Comparison of ENCODE assay signal across 22 cellular contexts in genomic region chr14:72172075-72172474, GRCh38.
DNase-seq lines count a peak whose midpoint lies in the region; ATAC-seq, FAIRE-seq and TF ChIP-seq lines count a peak whose summit lies in the region.
"Had no signal": no experiment of that assay in that cellular context is flagged by ENCODE, and none has a peak within 500 bp of the region (broad histone marks: within the 10 kb centered on the region; RNA-seq: fewer than 3 reads in every experiment).

No MANE protein-coding gene starts in this region.

- no peak overlapping the region for H3K9ac ChIP-seq in HepG2 (ENCODE audit: insufficient read depth, low read depth, low read length)
- H3K9ac ChIP-seq in Loucy (ENCODE audit: low read depth, low read length, poor library complexity, severe bottlenecking) = peak overlapping the region; percentile 38
- no peak overlapping the region for H3K9ac ChIP-seq in neural progenitor cell
- H3K9ac ChIP-seq: BLaER1 treated with 17β-estradiol and CSF1 and Interleukin-3, amounts not matched to agents 10 nM and 100 nM had no signal

- no TSS peak for BruUV-seq in HepG2 (replicated peaks; lab: Mats Ljungman, UMichigan)

- TF ChIP-seq CTCF in HepG2 (CRISPR knock-in tag; IDR thresholded peaks at IDR 0.05) (no peak), right lobe of liver (IDR thresholded peaks at IDR 0.05) (no peak), GM23338 (conservative IDR thresholded peaks at IDR 0.05; ENCODE audit: low read depth in 2 of 2) (no peak), Loucy (conservative IDR thresholded peaks at IDR 0.05; ENCODE audit: low read length) (no peak), neural progenitor cell (IDR thresholded peaks at IDR 0.05) (no peak), testis (IDR thresholded peaks at IDR 0.05) (no peak)

- peaks cover 2% of the 10 kb centered on the region for H3K27me3 Mint-ChIP-seq in GM23338 (ENCODE audit: insufficient read depth, low read depth, poor library complexity)
- H3K27me3 Mint-ChIP-seq in neural progenitor cell (ENCODE audit: insufficient read depth, low read depth) = no peaks in the 10 kb centered on the region

- H2AFZ ChIP-seq in HepG2 (ENCODE audit: low read length) = no peak overlapping the region
- H2AFZ ChIP-seq in GM23338 = 0 out of 2 replicates have a peak overlapping the region, but pooled peaks have one; percentile 34
- H2AFZ ChIP-seq in Loucy (ENCODE audit: low read length) = no peak overlapping the region
- peak overlapping the region; percentile 28 for H2AFZ ChIP-seq in neural progenitor cell (replicated peaks)

- 1% methylated on average over 5 of the region's 5 CpGs for WGBS in HepG2 (ENCODE audit: low lambda C conversion rate)
- WGBS in right lobe of liver (ENCODE audit: insufficient coverage, low coverage, low lambda C conversion rate, missing lambda C conversion rate) = 55% methylated on average over 5 of the region's 5 CpGs
- 90 to 95% methylated on average over 5 of the region's 5 CpGs for WGBS in testis, 2 donors

- CTCF ChIA-PET in HepG2 (lab: Yijun Ruan, JAX; ENCODE audit: low intra/inter-chr PET ratio, low total read pairs) = no interaction called here

- peaks cover 4% of the 10 kb centered on the region; the same call in 2 of the 3 replicates for H3K9me3 Mint-ChIP-seq in GM23338
- H3K9me3 Mint-ChIP-seq in neural progenitor cell = no peaks in the 10 kb centered on the region
- H3K9me3 Mint-ChIP-seq: CD4-positive, alpha-beta T cell; CD8-positive, alpha-beta T cell had no signal

- H3K36me3 Mint-ChIP-seq in GM23338 (ENCODE audit: low read depth) (no peaks in the 10 kb centered on the region; the same call in 2 of the 3 replicates), neural progenitor cell (no peaks in the 10 kb centered on the region)
- H3K36me3 Mint-ChIP-seq: CD8-positive, alpha-beta T cell had no signal

- TF ChIP-seq POLR2A in HepG2 (IDR thresholded peaks at IDR 0.05; ENCODE audit: insufficient read depth in 1 of 2, low read depth in 2 of 2, low read length in 2 of 2) (no peak), right lobe of liver (IDR thresholded peaks at IDR 0.05) (no peak), testis (IDR thresholded peaks at IDR 0.05) (no peak)

- H3F3A ChIP-seq in GM23338 (replicated peaks; ENCODE audit: low read depth) = no peaks in the 10 kb centered on the region
- no peaks in the 10 kb centered on the region for H3F3A ChIP-seq in Loucy (ENCODE audit: low read depth)
- H3F3A ChIP-seq in neural progenitor cell (ENCODE audit: low read depth) = no peaks in the 10 kb centered on the region

- H3K4me3 ChIP-seq in HepG2 (replicated peaks in 1 of 3; ENCODE audit: insufficient read depth in 1 of 3, low read depth in 2 of 3, low read length in 3 of 3) (no peak overlapping the region), right lobe of liver (no peak overlapping the region), GM23338 (no peak overlapping the region), Loucy (ENCODE audit: low read length, poor library complexity, severe bottlenecking) (no peak overlapping the region), neural progenitor cell (no peak overlapping the region), testis (no peak overlapping the region)
- H3K4me3 ChIP-seq: A549; BLaER1 treated with 17β-estradiol and CSF1 and Interleukin-3, amounts not matched to agents 10 nM and 100 nM had no signal

- H3K9me3 ChIP-seq in HepG2 (ENCODE audit: low read length) (no peaks in the 10 kb centered on the region), right lobe of liver (no peaks in the 10 kb centered on the region), Loucy (ENCODE audit: insufficient read depth, low read depth, low read length) (no peaks in the 10 kb centered on the region), neural progenitor cell (ENCODE audit: low read depth) (no peaks in the 10 kb centered on the region), testis (no peaks in the 10 kb centered on the region)
- H3K9me3 ChIP-seq: A549, Caco-2 had no signal

- H3K27me3 ChIP-seq in HepG2 (ENCODE audit: control insufficient read depth in 1 of 2, insufficient read depth in 2 of 2, low read length in 2 of 2) (no peaks in the 10 kb centered on the region), right lobe of liver (no peaks in the 10 kb centered on the region), GM23338 (ENCODE audit: insufficient read depth) (no peaks in the 10 kb centered on the region), Loucy (ENCODE audit: insufficient read depth, low read length, poor library complexity, severe bottlenecking) (no peaks in the 10 kb centered on the region), neural progenitor cell (no peaks in the 10 kb centered on the region), testis (no peaks in the 10 kb centered on the region)
- H3K27me3 ChIP-seq: BLaER1 treated with 17β-estradiol and CSF1 and Interleukin-3, amounts not matched to agents 10 nM and 100 nM had no signal

- no peak for TF ChIP-seq RAD21 in HepG2 (CRISPR knock-in tag; IDR thresholded peaks at IDR 0.05)

- H3K9me2 ChIP-seq in GM23338 (ENCODE audit: insufficient read depth) (peaks cover 7% of the 10 kb centered on the region; the same call in 1 of the 2 replicates), Loucy (replicated peaks; ENCODE audit: low read depth, low read length) (no peaks in the 10 kb centered on the region)

- H3K36me3 ChIP-seq in HepG2 (replicated peaks in 1 of 2; ENCODE audit: control insufficient read depth in 1 of 2, insufficient read depth in 2 of 2, low read length in 2 of 2) = no peaks in the 10 kb centered on the region
- no peaks in the 10 kb centered on the region for H3K36me3 ChIP-seq in right lobe of liver
- no peaks in the 10 kb centered on the region for H3K36me3 ChIP-seq in GM23338 (ENCODE audit: insufficient read depth)
- H3K36me3 ChIP-seq in Loucy (ENCODE audit: insufficient read depth, low read length) = no peaks in the 10 kb centered on the region
- H3K36me3 ChIP-seq in neural progenitor cell = no peaks in the 10 kb centered on the region
- H3K36me3 ChIP-seq in testis (ENCODE audit: low read depth, missing control alignments) = no peaks in the 10 kb centered on the region
- H3K36me3 ChIP-seq: BLaER1 treated with 17β-estradiol and CSF1 and Interleukin-3, amounts not matched to agents 10 nM and 100 nM had no signal

- H3K4me2 ChIP-seq in HepG2 (ENCODE audit: low read depth, low read length) (no peak overlapping the region), GM23338 (no peak overlapping the region), Loucy (ENCODE audit: low read depth, low read length, poor library complexity, severe bottlenecking) (peak overlapping the region; percentile 12), neural progenitor cell (no peak overlapping the region)
- H3K4me2 ChIP-seq: A549; BLaER1 treated with 17β-estradiol and CSF1 and Interleukin-3, amounts not matched to agents 10 nM and 100 nM had no signal

- H3K79me2 ChIP-seq in HepG2 (ENCODE audit: insufficient read depth, low read length) (no peaks in the 10 kb centered on the region), GM23338 (replicated peaks; ENCODE audit: insufficient read depth) (no peaks in the 10 kb centered on the region), Loucy (ENCODE audit: insufficient read depth, low read length) (no peaks in the 10 kb centered on the region), neural progenitor cell (ENCODE audit: low read depth) (no peaks in the 10 kb centered on the region)

- FAIRE-seq in HepG2 (lab: Jason Lieb, UNC) = no peak
- FAIRE-seq: A549, D721Med, G401.6, GM18507 had no signal

- no peak for TF ChIP-seq EP300 in HepG2 (IDR thresholded peaks at IDR 0.05; ENCODE audit: low read depth in 2 of 2, low read length in 2 of 2)
- TF ChIP-seq EP300 in HepG2 (CRISPR knock-in tag; IDR thresholded peaks at IDR 0.05; ENCODE audit: borderline replicate concordance) = no peak

- H3K4me1 Mint-ChIP-seq in GM23338 = peaks cover 10% of the 10 kb centered on the region; the same call in 2 of the 3 replicates
- no peaks in the 10 kb centered on the region for H3K4me1 Mint-ChIP-seq in neural progenitor cell
- H3K4me1 Mint-ChIP-seq: B cell had no signal

- H3K4me3 Mint-ChIP-seq in GM23338 (no peak overlapping the region), neural progenitor cell (no peak overlapping the region)
- H3K4me3 Mint-ChIP-seq: B cell; CD4-positive, alpha-beta T cell; CD8-positive, alpha-beta T cell had no signal

- H3K27ac ChIP-seq in HepG2 (ENCODE audit: extremely low read length, insufficient read depth, low read length) (no peak overlapping the region), right lobe of liver (no peak overlapping the region), GM23338 (ENCODE audit: low read depth) (no peak overlapping the region), neural progenitor cell (no peak overlapping the region), testis (no peak overlapping the region)
- H3K27ac ChIP-seq: 22Rv1; A549; BLaER1 treated with 17β-estradiol and CSF1 and Interleukin-3, amounts not matched to agents 10 nM and 100 nM; C4-2B had no signal

- H4K20me1 ChIP-seq in HepG2 (ENCODE audit: insufficient read depth, low read length) (no peaks in the 10 kb centered on the region), GM23338 (replicated peaks; ENCODE audit: insufficient read depth) (no peaks in the 10 kb centered on the region), Loucy (ENCODE audit: insufficient read depth, low read length, poor library complexity, severe bottlenecking) (no peaks in the 10 kb centered on the region), neural progenitor cell (ENCODE audit: low read depth) (no peaks in the 10 kb centered on the region)
- H4K20me1 ChIP-seq: BLaER1 treated with 17β-estradiol and CSF1 and Interleukin-3, amounts not matched to agents 10 nM and 100 nM had no signal

- POLR2A ChIA-PET in HepG2 (lab: Yijun Ruan, JAX) = no interaction called here

- DNase-seq in HepG2 (ENCODE audit: low spot score) (no peak), right lobe of liver (no peak), GM23338 (ENCODE audit: low spot score) (no peak), neural progenitor cell (ENCODE audit: low spot score) (no peak), kidney tubule cell (ENCODE audit: low spot score) (no peak), testis (no peak), NCI-H510A (lab: John Stamatoyannopoulos, UW) (no peak)
- DNase-seq: AML-193; Caco-2; Calu3; CD4-positive, alpha-beta T cell; CD8-positive, alpha-beta T cell; GF-D8 had no signal

- H3K4me1 ChIP-seq in HepG2 (ENCODE audit: insufficient read depth, low read length) (no peaks in the 10 kb centered on the region), right lobe of liver (no peaks in the 10 kb centered on the region), GM23338 (ENCODE audit: insufficient read depth) (no peaks in the 10 kb centered on the region), Loucy (ENCODE audit: insufficient read depth, low read length, poor library complexity, severe bottlenecking) (peaks cover 52% of the 10 kb centered on the region), neural progenitor cell (no peaks in the 10 kb centered on the region), testis (no peaks in the 10 kb centered on the region)
- H3K4me1 ChIP-seq: A549, Caco-2 had no signal

- no peak overlapping the region for H3K27ac Mint-ChIP-seq in GM23338
- H3K27ac Mint-ChIP-seq in neural progenitor cell = no peak overlapping the region
- H3K27ac Mint-ChIP-seq: B cell; CD4-positive, alpha-beta T cell; CD8-positive, alpha-beta T cell had no signal

- no peak for ATAC-seq in HepG2
- ATAC-seq in right lobe of liver = no peak
- no peak for ATAC-seq in GM23338
- ATAC-seq: A549; CD8-positive, alpha-beta T cell had no signal

- in situ Hi-C loops in HepG2 (cut with HindIII; ENCODE audit: extremely low pct_ligation_motif_present, low pct_unique_long_range_greater_than_20kb) = no loop called here

- intact Hi-C loops in HepG2 (cut with micrococcal nuclease; ENCODE audit: unreplicated experiment) (no loop called here), right lobe of liver (cut with DNase I) (no loop called here), testis (cut with DNase I; ENCODE audit: low total_unique reads) (no loop called here)

Comparison
In these comparisons a context has a peak if more than half of its experiments do, and no peak if none do; other contexts are left out.
1. H2AFZ ChIP-seq: peak in GM23338 (single experiment) and neural progenitor cell (single experiment); none in HepG2 (single experiment) and Loucy (single experiment).